Comparison of ENCODE assay signal across 8 cellular contexts in genomic region chr16:88569985-88570690, GRCh38. TPM values are rescaled to one million over a fixed set of nuclear protein-coding genes. Genes with fewer than 3 reads are reported as not detected.
DNase-seq lines count a peak whose midpoint lies in the region; ATAC-seq and TF ChIP-seq lines count a peak whose summit lies in the region.

ZC3H18 (plus strand) TSS chr16:88570403; CDS start chr16:88577124, 6,721 bp downstream.

- TF ChIP-seq EP300 in SK-N-SH (IDR thresholded peaks at IDR 0.05; ENCODE audit: borderline replicate concordance in 1 of 2, low read depth in 1 of 2, low read length in 1 of 2) (no peak), suprapubic skin (IDR thresholded peaks at IDR 0.05) (no peak)

- DNase-seq in GM03348 (ENCODE audit: low spot score) (peak; percentile 100), NCI-H1092 (lab: John Stamatoyannopoulos, UW) (peak; percentile 93), SK-N-SH (peak; percentile 100), globus pallidus (ENCODE audit: low spot score) (peak; percentile 95), nucleus accumbens (lab: John Stamatoyannopoulos, UW) (peak in 55 of 56 donors; percentile 51 to 97 (median 90)), suprapubic skin (ENCODE audit: low spot score in 2 of 2) (peak; percentile 96 to 97)
- DNase-seq in activated naive CD4-positive, alpha-beta T cell treated with anti-CD3 and anti-CD28 coated beads, Interleukin-2, amount 50 U/mL, for 16 hours, result peak; percentile 98

- peak within 1 kb of the TSS; percentile 99 for H3K4me2 ChIP-seq in SK-N-SH

- TF ChIP-seq POLR2A in suprapubic skin (IDR thresholded peaks at IDR 0.05), result peak in 1 of 2 donors; percentile 61

- TF ChIP-seq CTCF in SK-N-SH (IDR thresholded peaks at IDR 0.05), result no peak
- no peak for TF ChIP-seq CTCF in suprapubic skin (IDR thresholded peaks at IDR 0.05)

- H3K36me3 ChIP-seq in SK-N-SH (replicated peaks in 1 of 2; ENCODE audit: control insufficient read depth in 1 of 2, insufficient read depth in 2 of 2, low read length in 1 of 2), result peaks cover 6 to 23% of the 10 kb centered on the region in 2 experiments
- peaks cover 8% of the 10 kb centered on the region for H3K36me3 ChIP-seq in suprapubic skin

- peak within 1 kb of the TSS; percentile 84 for H3K9ac ChIP-seq in SK-N-SH

- TF ChIP-seq RAD21 in SK-N-SH (IDR thresholded peaks at IDR 0.05; ENCODE audit: low read length), result no peak

- peak within 1 kb of the TSS; percentile 52 to 76; a peak in 3 of 4 replicates for H3K27ac ChIP-seq in SK-N-SH (ENCODE audit: low read depth in 2 of 2, low read length in 1 of 2)
- peak within 1 kb of the TSS; percentile 87 for H3K27ac ChIP-seq in suprapubic skin

- H3K9me2 ChIP-seq in SK-N-SH, result no peaks in the 10 kb centered on the region

- peak within 1 kb of the TSS; percentile 85 for H2AFZ ChIP-seq in SK-N-SH (ENCODE audit: low read depth)

- peak; percentile 63 for ATAC-seq in HG02571 (IDR thresholded peaks at IDR 0.05; ENCODE audit: unreplicated experiment)

- peaks cover 35% of the 10 kb centered on the region for H4K20me1 ChIP-seq in SK-N-SH (ENCODE audit: insufficient read depth)

- H3K27me3 ChIP-seq in SK-N-SH (ENCODE audit: insufficient read depth) (no peaks in the 10 kb centered on the region), suprapubic skin (no peaks in the 10 kb centered on the region)

- POLR2A ChIA-PET in SK-N-SH (lab: Yijun Ruan, JAX), result interaction anchor here (0.7 to 1.1 kb wide), 4 partner anchors 10 to 619 kb away, joined by 3 to 6 read pairs (median 4); partner anchors contain the start of gene BANP

- H3K79me2 ChIP-seq in SK-N-SH (ENCODE audit: insufficient read depth), result peaks cover 51% of the 10 kb centered on the region

- WGBS in SK-N-SH (ENCODE audit: low lambda C conversion rate), result 0% methylated on average over 8 of the region's 90 CpGs
- WGBS in suprapubic skin, result 1% methylated on average over 56 of the region's 90 CpGs

- H3K4me3 ChIP-seq in SK-N-SH (ENCODE audit: low read depth in 2 of 2, low read length in 1 of 2) (peak within 1 kb of the TSS; percentile 76 to 83), suprapubic skin (peak within 1 kb of the TSS; percentile 84)

- H3K4me1 ChIP-seq in SK-N-SH (ENCODE audit: control insufficient read depth in 1 of 2, insufficient read depth in 2 of 2, low read depth in 1 of 2, low read length in 1 of 2), result peaks cover 12% of the 10 kb centered on the region in 2 experiments; a peak in 3 of 4 replicates
- H3K4me1 ChIP-seq in suprapubic skin, result peaks cover 22% of the 10 kb centered on the region

- CTCF ChIA-PET in SK-N-SH (lab: Yijun Ruan, JAX), result interaction anchor here (0.7 to 1.8 kb wide), 5 partner anchors 9 to 133 kb away, joined by 3 to 6 read pairs (median 4); no protein-coding TSS in a partner anchor

- H3K9me3 ChIP-seq in SK-N-SH, result no peaks in the 10 kb centered on the region
- H3K9me3 ChIP-seq in suprapubic skin, result no peaks in the 10 kb centered on the region

- peaks cover 2% of the 10 kb centered on the region for H3F3A ChIP-seq in SK-N-SH (replicated peaks; ENCODE audit: insufficient read depth)

TF ChIP-seq in SK-N-SH, 30 proteins besides CTCF, POLR2A, EP300 and RAD21 (continues in another document):
- no peak for TF ChIP-seq GATA2 (CRISPR knock-in tag; IDR thresholded peaks at IDR 0.05)
- TF ChIP-seq USF2 (IDR thresholded peaks at IDR 0.05; ENCODE audit: borderline replicate concordance, low read depth, low read length), result peak; percentile 83
- no peak for TF ChIP-seq ZBTB33 (IDR thresholded peaks at IDR 0.05; ENCODE audit: borderline replicate concordance, low read depth)
- no peak for TF ChIP-seq TEAD4 (IDR thresholded peaks at IDR 0.05; ENCODE audit: borderline replicate concordance, insufficient read depth)
- no peak; the same call in 1 of the 2 replicates for TF ChIP-seq PBX3 (IDR thresholded peaks at IDR 0.05)
- no peak for TF ChIP-seq RFX5 (IDR thresholded peaks at IDR 0.05; ENCODE audit: low read length)
- TF ChIP-seq MEF2A (IDR thresholded peaks at IDR 0.05; ENCODE audit: borderline replicate concordance, low read depth), result no peak
- peak; percentile 97 for TF ChIP-seq USF1 (IDR thresholded peaks at IDR 0.05; ENCODE audit: borderline replicate concordance, low read depth)
- no peak for TF ChIP-seq SIN3A (IDR thresholded peaks at IDR 0.05; ENCODE audit: borderline replicate concordance, low read depth, low read length)
- no peak for TF ChIP-seq JUND (IDR thresholded peaks at IDR 0.05)
- TF ChIP-seq FOXM1 (IDR thresholded peaks at IDR 0.05; ENCODE audit: low read depth), result no peak
- TF ChIP-seq TAF1 (IDR thresholded peaks at IDR 0.05; ENCODE audit: borderline replicate concordance, low read depth, low read length), result 0 out of 2 replicates have a peak, but pooled peaks have one; percentile 16
- TF ChIP-seq RCOR1 (IDR thresholded peaks at IDR 0.05; ENCODE audit: low read length), result no peak
- peak; percentile 65 for TF ChIP-seq MXI1 (IDR thresholded peaks at IDR 0.05; ENCODE audit: low read depth, low read length)
- TF ChIP-seq IRF3 (IDR thresholded peaks at IDR 0.05; ENCODE audit: low read depth, low read length), result no peak
- TF ChIP-seq FOXJ3 (CRISPR knock-in tag; IDR thresholded peaks at IDR 0.05), result no peak
- peak; percentile 75 for TF ChIP-seq ELF1 (IDR thresholded peaks at IDR 0.05)
- TF ChIP-seq YY1 (IDR thresholded peaks at IDR 0.05; ENCODE audit: low read depth), result peak; percentile 91
- TF ChIP-seq NRF1 (IDR thresholded peaks at IDR 0.05; ENCODE audit: low read depth, low read length), result peak; percentile 94
- TF ChIP-seq SMC3 (IDR thresholded peaks at IDR 0.05; ENCODE audit: low read depth, low read length), result no peak
- TF ChIP-seq FOSL2 (IDR thresholded peaks at IDR 0.05; ENCODE audit: borderline replicate concordance, low read depth), result no peak
- no peak for TF ChIP-seq EZH2phosphoT487 (IDR thresholded peaks at IDR 0.05; ENCODE audit: borderline replicate concordance, low read depth)
- TF ChIP-seq RXRA (IDR thresholded peaks at IDR 0.05; ENCODE audit: borderline replicate concordance, low read depth), result no peak
- peak; percentile 81 for TF ChIP-seq POLR2AphosphoS5 (IDR thresholded peaks at IDR 0.05; ENCODE audit: low read depth, low read length)
- TF ChIP-seq CHD2 (IDR thresholded peaks at IDR 0.05; ENCODE audit: low read length, partially characterized antibody), result peak; percentile 67
- TF ChIP-seq TCF12 (IDR thresholded peaks at IDR 0.05), result no peak
- TF ChIP-seq NFIC (IDR thresholded peaks at IDR 0.05; ENCODE audit: borderline replicate concordance), result no peak
- TF ChIP-seq GABPA (IDR thresholded peaks at IDR 0.05; ENCODE audit: low read depth), result peak; percentile 84

RNA-seq across cellular contexts. Expression of gene ZC3H18, which starts in this region (rescaled TPM):
- 18.1 and 32.7 TPM in 2 replicates for polyA plus RNA-seq in SK-N-SH (2012; rRNA removed)
- 17.4 and 19.4 TPM in 2 replicates for polyA plus RNA-seq in SK-N-SH (2012; cell fraction: cytosol; rRNA removed)
- 76.1 and 100 TPM in 2 replicates for polyA plus RNA-seq in SK-N-SH (2012; cell fraction: nucleus; rRNA removed)
- 10 to 100 TPM; 15.7 to 20.8 (median 20.3) TPM for total RNA-seq in suprapubic skin

Comparison
In these comparisons a context has a peak if more than half of its experiments do, and no peak if none do; other contexts are left out.
1. Peak in every context shown above with its lines: DNase-seq, ATAC-seq, H3K4me3 ChIP-seq and H3K27ac ChIP-seq.